Comparison of ENCODE assay signal across 18 cellular contexts in the genomic region with DNA sequence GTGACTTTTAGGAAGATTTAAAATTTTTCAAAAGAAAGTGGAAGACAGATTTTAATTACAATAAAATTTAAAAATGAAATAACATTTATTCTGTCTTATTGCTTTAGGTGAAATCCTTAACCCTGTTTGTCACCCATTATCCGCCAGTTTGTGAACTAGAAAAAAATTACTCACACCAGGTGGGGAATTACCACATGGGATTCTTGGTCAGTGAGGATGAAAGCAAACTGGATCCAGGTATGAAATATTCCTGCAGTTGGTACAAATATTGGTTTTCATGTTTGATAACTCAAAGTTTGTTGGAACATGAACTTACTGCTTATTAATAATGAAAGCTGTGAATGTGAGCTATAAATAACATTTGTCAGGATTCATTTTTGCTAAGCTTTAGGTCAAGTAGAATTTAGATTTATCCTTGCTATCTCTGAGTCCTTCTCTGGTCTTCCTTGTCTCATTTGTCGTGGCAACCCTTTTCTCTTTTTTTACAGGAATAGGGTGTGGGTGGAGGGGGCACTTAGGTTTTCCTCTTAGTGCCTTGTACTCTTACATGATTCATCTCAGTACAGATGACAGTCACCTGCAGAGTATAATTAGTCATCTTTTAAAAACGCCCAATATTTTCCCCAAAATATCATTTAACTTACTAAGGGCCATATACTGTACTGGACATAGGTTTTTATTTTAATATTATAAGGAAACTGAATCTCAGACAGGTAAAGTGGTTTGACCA.
A peak's percentile ranks its signal among the peaks of the same experiment; 100 is the strongest.
DNase-seq lines count a peak whose midpoint lies in the region; ATAC-seq and TF ChIP-seq lines count a peak whose summit lies in the region.
"Had no signal": no experiment of that assay in that cellular context is flagged by ENCODE, and none has a peak within 500 bp of the region (broad histone marks: within the 10 kb centered on the region; RNA-seq: fewer than 3 reads in every experiment).

No MANE protein-coding gene starts in this region.

- no peaks in the 10 kb centered on the region for H3K9me3 Mint-ChIP-seq in activated CD8-positive, alpha-beta memory T cell treated with anti-CD3 and anti-CD28 coated beads, Interleukin-2, amount 10 ng/mL, durations not matched to agents 7 days and 5 days (ENCODE audit: low read depth)
- H3K9me3 Mint-ChIP-seq: activated B cell treated with CpG ODN at 0.5 μM for 24 hours had no signal

- no peaks in the 10 kb centered on the region for H3K9me2 ChIP-seq in hepatocyte (replicated peaks; ENCODE audit: insufficient read depth)
- H3K9me2 ChIP-seq: SK-N-SH had no signal

- TF ChIP-seq POLR2A in right lobe of liver (IDR thresholded peaks at IDR 0.05), result no peak

- H3K27me3 ChIP-seq in hepatocyte (no peaks in the 10 kb centered on the region), right lobe of liver (no peaks in the 10 kb centered on the region), mesenchymal stem cell (ENCODE audit: control insufficient read depth in 1 of 2, insufficient read depth in 1 of 2, low read length in 2 of 2) (no peaks in the 10 kb centered on the region)
- H3K27me3 ChIP-seq: adrenal gland, sigmoid colon, upper lobe of right lung had no signal

- no peaks in the 10 kb centered on the region for H3K4me1 ChIP-seq in hepatocyte (ENCODE audit: insufficient read depth)
- no peaks in the 10 kb centered on the region for H3K4me1 ChIP-seq in right lobe of liver
- no peaks in the 10 kb centered on the region for H3K4me1 ChIP-seq in mesenchymal stem cell (ENCODE audit: control insufficient read depth, insufficient read depth, low read depth, low read length)
- H3K4me1 ChIP-seq: adrenal gland, sigmoid colon, upper lobe of right lung had no signal

- no peak overlapping the region for H2AK5ac ChIP-seq in mesenchymal stem cell (ENCODE audit: low read length, severe bottlenecking)

- no peak overlapping the region for H3K27ac Mint-ChIP-seq in activated CD8-positive, alpha-beta memory T cell treated with anti-CD3 and anti-CD28 coated beads, Interleukin-2, amount 10 ng/mL, durations not matched to agents 7 days and 5 days
- H3K27ac Mint-ChIP-seq: activated B cell treated with CpG ODN at 0.5 μM for 24 hours had no signal

- no peak overlapping the region for H3K18ac ChIP-seq in mesenchymal stem cell (ENCODE audit: low read depth in 1 of 2, low read length in 2 of 2)

- no peak overlapping the region for H2AFZ ChIP-seq in hepatocyte
- no peak overlapping the region for H2AFZ ChIP-seq in mesenchymal stem cell (ENCODE audit: low read depth, low read length)

- no peak overlapping the region for H2BK5ac ChIP-seq in mesenchymal stem cell (ENCODE audit: low read depth, low read length, poor library complexity, severe bottlenecking)

- H3K4me2 ChIP-seq in hepatocyte (no peak overlapping the region), mesenchymal stem cell (ENCODE audit: low read length, poor library complexity, severe bottlenecking) (no peak overlapping the region)
- H3K4me2 ChIP-seq: SK-N-SH had no signal

- H2BK15ac ChIP-seq in mesenchymal stem cell (ENCODE audit: low read depth, poor library complexity, severe bottlenecking), result no peak overlapping the region

- H4K8ac ChIP-seq in mesenchymal stem cell (ENCODE audit: low read length), result no peak overlapping the region

- TF ChIP-seq CTCF in hepatocyte (IDR thresholded peaks at IDR 0.05; ENCODE audit: poor library complexity), result no peak
- TF ChIP-seq CTCF in right lobe of liver (IDR thresholded peaks at IDR 0.05), result no peak

- no peak overlapping the region for H3K4me3 ChIP-seq in hepatocyte
- H3K4me3 ChIP-seq in right lobe of liver, result no peak overlapping the region
- no peak overlapping the region for H3K4me3 ChIP-seq in mesenchymal stem cell (ENCODE audit: insufficient read depth in 1 of 2, low read depth in 1 of 2, low read length in 2 of 2)
- H3K4me3 ChIP-seq: adrenal gland, sigmoid colon, upper lobe of right lung had no signal

- H3K79me1 ChIP-seq in mesenchymal stem cell (replicated peaks; ENCODE audit: low read length, poor library complexity, severe bottlenecking), result no peaks in the 10 kb centered on the region

- H3K4me1 Mint-ChIP-seq in activated CD8-positive, alpha-beta memory T cell treated with anti-CD3 and anti-CD28 coated beads, Interleukin-2, amount 10 ng/mL, durations not matched to agents 7 days and 5 days, result peaks cover 52% of the 10 kb centered on the region

- H3K14ac ChIP-seq in mesenchymal stem cell (ENCODE audit: low read length in 2 of 2), result no peak overlapping the region

- H3K23ac ChIP-seq in mesenchymal stem cell (ENCODE audit: low read length in 2 of 2), result no peak overlapping the region

- 78% methylated on average over 3 of the region's 3 CpGs for WGBS in hepatocyte (ENCODE audit: low lambda C conversion rate, missing lambda C conversion rate)
- 83% methylated on average over 3 of the region's 3 CpGs for WGBS in right lobe of liver (ENCODE audit: insufficient coverage, low coverage, low lambda C conversion rate, missing lambda C conversion rate)
- WGBS in mesenchymal stem cell, result 100% methylated on average over 1 of the region's 3 CpGs

- H2BK120ac ChIP-seq in mesenchymal stem cell (ENCODE audit: low read depth, low read length), result no peak overlapping the region

- ATAC-seq in activated CD8-positive, alpha-beta memory T cell treated with anti-CD3 and anti-CD28 coated beads, Interleukin-2, amount 10 ng/mL, durations not matched to agents 7 days and 5 days, result peak; percentile 64
- ATAC-seq in GM21423 (IDR thresholded peaks at IDR 0.05; ENCODE audit: unreplicated experiment) (peak; percentile 58), HG03280 (IDR thresholded peaks at IDR 0.05; ENCODE audit: unreplicated experiment) (peak; percentile 50), right lobe of liver (no peak)
- ATAC-seq: upper lobe of right lung had no signal

- H3K36me3 Mint-ChIP-seq in activated CD8-positive, alpha-beta memory T cell treated with anti-CD3 and anti-CD28 coated beads, Interleukin-2, amount 10 ng/mL, durations not matched to agents 7 days and 5 days, result peaks cover 51% of the 10 kb centered on the region

- H3K4me3 Mint-ChIP-seq in activated CD8-positive, alpha-beta memory T cell treated with anti-CD3 and anti-CD28 coated beads, Interleukin-2, amount 10 ng/mL, durations not matched to agents 7 days and 5 days, result no peak overlapping the region
- H3K4me3 Mint-ChIP-seq: activated B cell treated with CpG ODN at 0.5 μM for 24 hours had no signal

- no peak overlapping the region for H3K9ac ChIP-seq in mesenchymal stem cell (ENCODE audit: low read length)
- H3K9ac ChIP-seq: SK-N-SH had no signal

- H3K4ac ChIP-seq in mesenchymal stem cell (ENCODE audit: low read depth in 1 of 2, low read length in 2 of 2), result no peak overlapping the region

- H3K9me3 ChIP-seq in hepatocyte (ENCODE audit: low read depth) (no peaks in the 10 kb centered on the region), right lobe of liver (no peaks in the 10 kb centered on the region), mesenchymal stem cell (ENCODE audit: control insufficient read depth, low read length) (no peaks in the 10 kb centered on the region)
- H3K9me3 ChIP-seq: adrenal gland, sigmoid colon, SK-N-SH, upper lobe of right lung had no signal

- intact Hi-C loops in right lobe of liver (cut with DNase I), result no loop called here

- no peaks in the 10 kb centered on the region for H3K79me2 ChIP-seq in hepatocyte

- no peak for DNase-seq in activated CD8-positive, alpha-beta memory T cell treated with anti-CD3 and anti-CD28 coated beads, Interleukin-2, amount 10 ng/mL, durations not matched to agents 7 days and 5 days
- DNase-seq in activated CD8-positive, alpha-beta memory T cell treated with anti-CD3 and anti-CD28 coated beads for 24 hours, result no peak
- DNase-seq in hepatocyte (ENCODE audit: low spot score) (no peak), right lobe of liver (no peak), DMS 273 (lab: John Stamatoyannopoulos, UW; ENCODE audit: unreplicated experiment) (no peak), mesenchymal stem cell (no peak)
- DNase-seq: ACHN, activated B cell treated with CpG ODN at 0.5 μM for 24 hours, cortex of kidney, H7, NCI-H1092 treated with DMSO at 0.1 percent for 48 hours, NCI-H748 treated with DMSO at 0.1 percent for 48 hours, sigmoid colon, SK-N-SH, upper lobe of right lung had no signal

- CTCF ChIA-PET in activated CD8-positive, alpha-beta memory T cell treated with anti-CD3 and anti-CD28 coated beads, Interleukin-2, amount 10 ng/mL, durations not matched to agents 7 days and 5 days (lab: Charles Lee), result no interaction called here

- H3K36me3 ChIP-seq in hepatocyte (replicated peaks; ENCODE audit: insufficient read depth, low read depth) (no peaks in the 10 kb centered on the region), right lobe of liver (no peaks in the 10 kb centered on the region), mesenchymal stem cell (ENCODE audit: control insufficient read depth in 1 of 2, insufficient read depth in 2 of 2, low read depth in 1 of 2, low read length in 2 of 2) (peaks cover 3 to 16% of the 10 kb centered on the region in 2 experiments)
- H3K36me3 ChIP-seq: adrenal gland had no signal

- H4K20me1 ChIP-seq in hepatocyte (ENCODE audit: insufficient read depth, poor library complexity, severe bottlenecking), result no peaks in the 10 kb centered on the region

- H3K27ac ChIP-seq in hepatocyte (peak overlapping the region; percentile 4), right lobe of liver (no peak overlapping the region), mesenchymal stem cell (ENCODE audit: low read length, poor library complexity, severe bottlenecking) (no peak overlapping the region)
- H3K27ac ChIP-seq: adrenal gland, sigmoid colon, upper lobe of right lung had no signal

- no peak overlapping the region for H4K91ac ChIP-seq in mesenchymal stem cell (ENCODE audit: low read length)

- no peaks in the 10 kb centered on the region for H3K27me3 Mint-ChIP-seq in activated CD8-positive, alpha-beta memory T cell treated with anti-CD3 and anti-CD28 coated beads, Interleukin-2, amount 10 ng/mL, durations not matched to agents 7 days and 5 days
- H3K27me3 Mint-ChIP-seq: activated B cell treated with CpG ODN at 0.5 μM for 24 hours had no signal

- H2BK12ac ChIP-seq in mesenchymal stem cell (ENCODE audit: low read length in 2 of 2), result no peak overlapping the region

Comparison
In these comparisons a context has a peak if more than half of its experiments do, and no peak if none do; other contexts are left out.
1. ATAC-seq: peak in activated CD8-positive, alpha-beta memory T cell treated with anti-CD3 and anti-CD28 coated beads, Interleukin-2, amount 10 ng/mL, durations not matched to agents 7 days and 5 days (single experiment), GM21423 (single experiment) and HG03280 (single experiment); none in right lobe of liver (0 of 4).